ENCODE assay signal across 22 cellular contexts in genomic region chr17:80844418-80844990, GRCh38.
DNase-seq lines count a peak whose midpoint lies in the region; ATAC-seq, FAIRE-seq and TF ChIP-seq lines count a peak whose summit lies in the region.
"Had no signal": no experiment of that assay in that cellular context is flagged by ENCODE, and none has a peak within 500 bp of the region (broad histone marks: within the 10 kb centered on the region; RNA-seq: fewer than 3 reads in every experiment).

No MANE protein-coding gene starts in this region.

- H3K9me3 ChIP-seq in upper lobe of right lung = no peaks in the 10 kb centered on the region
- H3K9me3 ChIP-seq: SJCRH30 had no signal

- no peaks in the 10 kb centered on the region for H3K27me3 ChIP-seq in upper lobe of right lung
- H3K27me3 ChIP-seq: SJCRH30 had no signal

- no peaks in the 10 kb centered on the region for H3K9me3 Mint-ChIP-seq in T-helper 1 cell treated with Interleukin-12 subunit alpha and Interleukin-12 subunit beta and Interleukin-4 antibody, amounts not matched to agents 30 μg/mL and 1 μg/mL, for 36 hours
- H3K9me3 Mint-ChIP-seq in chondrocyte (ENCODE audit: low read depth) = no peaks in the 10 kb centered on the region
- H3K9me3 Mint-ChIP-seq: activated CD4-positive, alpha-beta T cell treated with anti-CD3 and anti-CD28 coated beads, Interleukin-2, amount 10 ng/mL, durations not matched to agents 24 days and 14 days; CD8-positive, alpha-beta memory T cell; dendritic cell treated with granulocyte-macrophage colony-stimulating factor and Interleukin-4, amounts not matched to agents 40 ng/mL and 50 ng/mL, for 4 days had no signal

- no peak overlapping the region for H3K4me3 Mint-ChIP-seq in T-helper 1 cell treated with Interleukin-12 subunit alpha and Interleukin-12 subunit beta and Interleukin-4 antibody, amounts not matched to agents 30 μg/mL and 1 μg/mL, for 36 hours
- no peak overlapping the region for H3K4me3 Mint-ChIP-seq in chondrocyte (ENCODE audit: unreplicated experiment)
- H3K4me3 Mint-ChIP-seq: activated CD4-positive, alpha-beta T cell treated with anti-CD3 and anti-CD28 coated beads, Interleukin-2, amount 10 ng/mL, durations not matched to agents 24 days and 14 days; CD8-positive, alpha-beta memory T cell; dendritic cell treated with granulocyte-macrophage colony-stimulating factor and Interleukin-4, amounts not matched to agents 40 ng/mL and 50 ng/mL, for 4 days had no signal

- H3K4me1 Mint-ChIP-seq in T-helper 1 cell treated with Interleukin-12 subunit alpha and Interleukin-12 subunit beta and Interleukin-4 antibody, amounts not matched to agents 30 μg/mL and 1 μg/mL, for 36 hours (ENCODE audit: low read depth) = peaks cover 41% of the 10 kb centered on the region
- no peaks in the 10 kb centered on the region for H3K4me1 Mint-ChIP-seq in chondrocyte (ENCODE audit: low read depth)

- intact Hi-C loops in upper lobe of right lung (cut with DNase I) = no loop called here

- H3K27ac ChIP-seq in upper lobe of right lung = no peak overlapping the region
- H3K27ac ChIP-seq: SJCRH30 had no signal

- no peak for FAIRE-seq in HTR-8/SVneo (lab: Jason Lieb, UNC)
- FAIRE-seq: G401.6, islet of Langerhans, RCC 7860 had no signal

- peaks cover 44% of the 10 kb centered on the region for H3K36me3 Mint-ChIP-seq in T-helper 1 cell treated with Interleukin-12 subunit alpha and Interleukin-12 subunit beta and Interleukin-4 antibody, amounts not matched to agents 30 μg/mL and 1 μg/mL, for 36 hours (ENCODE audit: low read depth)
- H3K36me3 Mint-ChIP-seq in chondrocyte (ENCODE audit: low read depth) = peaks cover 6% of the 10 kb centered on the region

- H3K4me1 ChIP-seq in upper lobe of right lung = no peaks in the 10 kb centered on the region
- H3K4me1 ChIP-seq: SJCRH30 had no signal

- TF ChIP-seq CTCF in chondrocyte (IDR thresholded peaks at IDR 0.05) (no peak), upper lobe of right lung (IDR thresholded peaks at IDR 0.05) (no peak)

- peak overlapping the region; percentile 19 for H3K27ac Mint-ChIP-seq in T-helper 1 cell treated with Interleukin-12 subunit alpha and Interleukin-12 subunit beta and Interleukin-4 antibody, amounts not matched to agents 30 μg/mL and 1 μg/mL, for 36 hours
- H3K27ac Mint-ChIP-seq in chondrocyte (ENCODE audit: unreplicated experiment) = no peak overlapping the region
- H3K27ac Mint-ChIP-seq: dendritic cell treated with granulocyte-macrophage colony-stimulating factor and Interleukin-4, amounts not matched to agents 40 ng/mL and 50 ng/mL, for 4 days had no signal

- no peak for ATAC-seq in upper lobe of right lung

- no peaks in the 10 kb centered on the region for H3K27me3 Mint-ChIP-seq in T-helper 1 cell treated with Interleukin-12 subunit alpha and Interleukin-12 subunit beta and Interleukin-4 antibody, amounts not matched to agents 30 μg/mL and 1 μg/mL, for 36 hours (ENCODE audit: low read depth)
- no peaks in the 10 kb centered on the region for H3K27me3 Mint-ChIP-seq in chondrocyte (ENCODE audit: low read depth)
- H3K27me3 Mint-ChIP-seq: activated CD4-positive, alpha-beta T cell treated with anti-CD3 and anti-CD28 coated beads, Interleukin-2, amount 10 ng/mL, durations not matched to agents 24 days and 14 days; CD8-positive, alpha-beta memory T cell; dendritic cell treated with granulocyte-macrophage colony-stimulating factor and Interleukin-4, amounts not matched to agents 40 ng/mL and 50 ng/mL, for 4 days had no signal

- peaks cover 18% of the 10 kb centered on the region for H3K36me3 ChIP-seq in upper lobe of right lung

- DNase-seq in T-helper 1 cell (no peak), chondrocyte (ENCODE audit: low spot score) (peak; percentile 84), upper lobe of right lung (peak; percentile 58), HTR-8/SVneo (ENCODE audit: insufficient read length, low spot score) (no peak)
- peak in 4 of 6 experiments; percentile 9 to 80 (median 72) for DNase-seq in stimulated activated naive CD4-positive, alpha-beta T cell (lab: John Stamatoyannopoulos, UW)
- DNase-seq in stimulated activated naive CD4-positive, alpha-beta T cell treated with Interleukin-2 at 50 U/mL for 16 hours (lab: John Stamatoyannopoulos, UW) = no peak
- DNase-seq in NK-92 treated with Interleukin-12 subunit alpha and Interleukin-12 subunit beta, amount 100 ng/mL, for 24 hours (lab: John Stamatoyannopoulos, UW) = no peak
- DNase-seq: 8988T; activated CD4-positive, alpha-beta T cell treated with anti-CD3 and anti-CD28 coated beads, Interleukin-2, amount 10 ng/mL, durations not matched to agents 24 days and 14 days; activated effector memory CD4-positive, alpha-beta T cell treated with anti-CD3 and anti-CD28 coated beads, Interleukin-2, amount 50 U/mL, for 16 hours; anterior cingulate cortex; CD8-positive, alpha-beta memory T cell; DMS153; Karpas-422; MV-4-11; NCI-H524 treated with DMSO at 0.1 percent for 48 hours; SJCRH30 had no signal

- no peak overlapping the region for H3K4me3 ChIP-seq in upper lobe of right lung
- H3K4me3 ChIP-seq: SJCRH30 had no signal

Comparison
In these comparisons a context has a peak if more than half of its experiments do, and no peak if none do; other contexts are left out.
1. DNase-seq: peak in stimulated activated naive CD4-positive, alpha-beta T cell (4 of 6), chondrocyte (single experiment) and upper lobe of right lung (single experiment); none in T-helper 1 cell (0 of 5), stimulated activated naive CD4-positive, alpha-beta T cell treated with Interleukin-2 at 50 U/mL for 16 hours (single experiment), HTR-8/SVneo (single experiment) and NK-92 treated with Interleukin-12 subunit alpha and Interleukin-12 subunit beta, amount 100 ng/mL, for 24 hours (single experiment).